8 cellular contexts compared by ENCODE assay signal in the genomic region with DNA sequence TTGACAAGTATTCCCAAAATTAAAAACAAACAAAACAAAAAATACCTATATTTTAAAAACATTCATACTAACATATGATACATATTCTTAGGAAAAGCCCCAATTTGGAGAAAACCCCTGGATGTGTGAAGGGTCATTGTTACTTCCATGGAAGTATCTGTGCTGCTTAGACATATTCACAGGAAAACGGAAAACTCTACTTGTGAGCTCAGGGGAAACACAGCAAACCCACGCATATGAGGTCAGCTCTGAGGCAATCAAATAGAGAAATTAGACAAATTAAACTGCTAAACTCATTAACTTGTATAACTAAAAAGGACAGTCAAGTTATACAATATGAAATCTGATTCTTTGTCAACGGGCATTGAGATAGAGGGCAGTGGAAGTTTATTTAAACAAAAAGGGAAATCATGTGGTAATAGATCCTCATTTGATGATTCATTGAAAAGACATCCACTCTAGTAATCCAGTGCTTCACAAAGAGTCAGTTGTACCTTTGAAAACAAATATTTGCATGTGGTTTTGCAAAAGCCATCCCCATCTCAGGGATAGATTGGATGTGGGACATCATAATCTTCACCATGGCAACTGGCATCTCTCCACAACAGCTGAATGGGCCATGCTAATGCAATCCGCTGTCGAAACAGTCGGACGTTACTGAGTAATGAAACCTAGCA.
DNase-seq lines count a peak whose midpoint lies in the region; ATAC-seq lines count a peak whose summit lies in the region.

No MANE protein-coding gene starts in this region.

- DNase-seq in HCEC 1CT, result peak; percentile 64
- DNase-seq in NCI-H510A treated with DMSO at 0.1 percent for 48 hours (lab: John Stamatoyannopoulos, UW), result peak; percentile 55
- DNase-seq in dedifferentiated amniotic fluid mesenchymal stem cell (ENCODE audit: extremely low spot score), result peak; percentile 55
- peak; percentile 89 for DNase-seq in renal cortical epithelial cell (ENCODE audit: low read depth)
- DNase-seq in T-helper 1 cell, result no peak
- DNase-seq in stimulated activated CD4-positive, alpha-beta T cell treated with anti-CD3 and anti-CD28 coated beads, Interleukin-1b, Interleukin-23, amount 100 ng/mL, for 48 hours, result no peak
- DNase-seq in ecto neural progenitor cell (ENCODE audit: low spot score), result no peak
- no peak for DNase-seq in left cardiac atrium

- ATAC-seq in left cardiac atrium, result no peak

- intact Hi-C loops in left cardiac atrium (cut with DNase I), result no loop called here

Comparison
In these comparisons a context has a peak if more than half of its experiments do, and no peak if none do; other contexts are left out.
1. DNase-seq: peak in HCEC 1CT (single experiment), NCI-H510A treated with DMSO at 0.1 percent for 48 hours (single experiment), dedifferentiated amniotic fluid mesenchymal stem cell (single experiment) and renal cortical epithelial cell (single experiment); none in T-helper 1 cell (0 of 5), stimulated activated CD4-positive, alpha-beta T cell treated with anti-CD3 and anti-CD28 coated beads, Interleukin-1b, Interleukin-23, amount 100 ng/mL, for 48 hours (single experiment), ecto neural progenitor cell (single experiment) and left cardiac atrium (single experiment).